13 cellular contexts compared by ENCODE assay signal in genomic region chr7:16921644-16922257, GRCh38. TPM values are rescaled to one million over a fixed set of nuclear protein-coding genes. Genes with fewer than 3 reads are reported as not detected.
A peak's percentile ranks its signal among the peaks of the same experiment; 100 is the strongest.
DNase-seq lines count a peak whose midpoint lies in the region; ATAC-seq and TF ChIP-seq lines count a peak whose summit lies in the region.
"Had no signal": no experiment of that assay in that cellular context is flagged by ENCODE, and none has a peak within 500 bp of the region (broad histone marks: within the 10 kb centered on the region; RNA-seq: fewer than 3 reads in every experiment).

No MANE protein-coding gene starts in this region.

- H3K27ac ChIP-seq in BLaER1: no peak overlapping the region
- peak overlapping the region; percentile 69 for H3K27ac ChIP-seq in epithelial cell of prostate
- no peak overlapping the region for H3K27ac ChIP-seq in SK-N-SH (ENCODE audit: low read depth in 2 of 2, low read length in 1 of 2)
- H3K27ac ChIP-seq in SJCRH30: no peak overlapping the region
- H3K27ac ChIP-seq: esophagus muscularis mucosa had no signal

- H2AFZ ChIP-seq in SK-N-SH (ENCODE audit: low read depth): no peak overlapping the region

- H3K4me1 ChIP-seq in BLaER1 (peaks cover 25% of the 10 kb centered on the region), mucosa of stomach (ENCODE audit: control insufficient read depth, insufficient read depth, low read length) (peaks cover 63% of the 10 kb centered on the region), SK-N-SH (ENCODE audit: control insufficient read depth in 1 of 2, insufficient read depth in 2 of 2, low read depth in 1 of 2, low read length in 1 of 2) (peaks cover 0 to 8% of the 10 kb centered on the region in 2 experiments; a peak in 1 of 4 replicates), SJCRH30 (no peaks in the 10 kb centered on the region)
- H3K4me1 ChIP-seq: breast epithelium, esophagus muscularis mucosa had no signal

- H3K4me3 ChIP-seq in BLaER1 (no peak overlapping the region), mucosa of stomach (ENCODE audit: low read length) (no peak overlapping the region), SK-N-SH (ENCODE audit: low read depth in 2 of 2, low read length in 1 of 2) (no peak overlapping the region), SJCRH30 (no peak overlapping the region)
- H3K4me3 ChIP-seq: breast epithelium, esophagus muscularis mucosa had no signal

- H3K79me2 ChIP-seq in SK-N-SH (ENCODE audit: insufficient read depth): no peaks in the 10 kb centered on the region

- POLR2A ChIA-PET in SK-N-SH (lab: Yijun Ruan, JAX) (no interaction called here), GM10248 (lab: Yijun Ruan, JAX) (no interaction called here)

- H3F3A ChIP-seq in SK-N-SH (replicated peaks; ENCODE audit: insufficient read depth): no peaks in the 10 kb centered on the region

- H3K9ac ChIP-seq in BLaER1 (no peak overlapping the region), mucosa of stomach (ENCODE audit: low read length) (peak overlapping the region; percentile 26), SK-N-SH (no peak overlapping the region)

- H3K9me3 ChIP-seq in BLaER1: peaks cover 5% of the 10 kb centered on the region; the same call in 1 of the 2 replicates
- no peaks in the 10 kb centered on the region for H3K9me3 ChIP-seq in mucosa of stomach (ENCODE audit: control insufficient read depth, low read length)
- H3K9me3 ChIP-seq in SK-N-SH: no peaks in the 10 kb centered on the region
- H3K9me3 ChIP-seq in SJCRH30 (replicated peaks): no peaks in the 10 kb centered on the region
- H3K9me3 ChIP-seq: breast epithelium, esophagus muscularis mucosa had no signal

- no peak for ATAC-seq in HG03025 (IDR thresholded peaks at IDR 0.05; ENCODE audit: low FRiP score, unreplicated experiment)
- ATAC-seq: stimulated activated effector memory CD8-positive, alpha-beta T cell treated with anti-CD3 and anti-CD28 coated beads, Interleukin-12 subunit alpha, Interleukin-12 subunit beta, amount 100 ng/mL, for 72 hours had no signal

- TF ChIP-seq CTCF in SK-N-SH (IDR thresholded peaks at IDR 0.05) (no peak), GM10248 (IDR thresholded peaks at IDR 0.05; ENCODE audit: control extremely low read depth, extremely low read depth, low read depth, missing control alignments) (no peak)

- H4K20me1 ChIP-seq in BLaER1: no peaks in the 10 kb centered on the region
- H4K20me1 ChIP-seq in SK-N-SH (ENCODE audit: insufficient read depth): no peaks in the 10 kb centered on the region

- no peaks in the 10 kb centered on the region for H3K36me3 ChIP-seq in BLaER1
- no peaks in the 10 kb centered on the region for H3K36me3 ChIP-seq in mucosa of stomach (ENCODE audit: control insufficient read depth, insufficient read depth, low read length)
- H3K36me3 ChIP-seq in SK-N-SH (replicated peaks in 1 of 2; ENCODE audit: control insufficient read depth in 1 of 2, insufficient read depth in 2 of 2, low read length in 1 of 2): no peaks in the 10 kb centered on the region
- H3K36me3 ChIP-seq in SJCRH30: no peaks in the 10 kb centered on the region
- H3K36me3 ChIP-seq: breast epithelium, esophagus muscularis mucosa had no signal

- 33% methylated on average over 3 of the region's 3 CpGs for WGBS in SK-N-SH (ENCODE audit: low lambda C conversion rate)

- no peak for DNase-seq in epithelial cell of prostate (ENCODE audit: low read depth, low spot score)
- no peak for DNase-seq in SK-N-SH
- DNase-seq in SJCRH30: no peak
- no peak for DNase-seq in GM10248 (ENCODE audit: extremely low spot score)
- DNase-seq: CD4-positive, alpha-beta T cell; SW 1271 had no signal

- peak overlapping the region; percentile 39 for H3K4me2 ChIP-seq in BLaER1
- H3K4me2 ChIP-seq in SK-N-SH: no peak overlapping the region

- no peaks in the 10 kb centered on the region for H3K27me3 ChIP-seq in BLaER1
- no peaks in the 10 kb centered on the region for H3K27me3 ChIP-seq in mucosa of stomach (ENCODE audit: control insufficient read depth, insufficient read depth, low read length)
- H3K27me3 ChIP-seq in SK-N-SH (ENCODE audit: insufficient read depth): no peaks in the 10 kb centered on the region
- H3K27me3 ChIP-seq in SJCRH30: no peaks in the 10 kb centered on the region
- H3K27me3 ChIP-seq: breast epithelium, esophagus muscularis mucosa had no signal

- TF ChIP-seq RAD21 in Ishikawa (IDR thresholded peaks at IDR 0.05; ENCODE audit: low read depth) (no peak), SK-N-SH (IDR thresholded peaks at IDR 0.05; ENCODE audit: low read length) (no peak)

- no peaks in the 10 kb centered on the region for H3K9me2 ChIP-seq in SK-N-SH

- TF ChIP-seq EP300 in Ishikawa (IDR thresholded peaks at IDR 0.05; ENCODE audit: borderline replicate concordance) (no peak), SK-N-SH (IDR thresholded peaks at IDR 0.05; ENCODE audit: borderline replicate concordance in 1 of 2, low read depth in 1 of 2, low read length in 1 of 2) (no peak)

- CTCF ChIA-PET in SK-N-SH (lab: Yijun Ruan, JAX): interaction anchor here (1.6 to 2.6 kb wide), 2 partner anchors 227 to 491 kb away, joined by 4 to 20 read pairs; no protein-coding TSS in a partner anchor
- CTCF ChIA-PET in GM10248 (lab: Yijun Ruan, JAX): interaction anchor here (2.7 kb wide), 1 partner anchor 30 kb away, joined by 12 read pairs; no protein-coding TSS in a partner anchor

TF ChIP-seq in Ishikawa, 13 proteins besides CTCF, POLR2A, EP300 and RAD21:
- TF ChIP-seq NFIC (IDR thresholded peaks at IDR 0.05): peak; percentile 58
- TF ChIP-seq TAF1 (IDR thresholded peaks at IDR 0.05; ENCODE audit: low read depth): no peak
- TF ChIP-seq FOXM1 (IDR thresholded peaks at IDR 0.05; ENCODE audit: borderline replicate concordance, low read depth): peak; percentile 46; the same call in 1 of the 2 replicates

TF ChIP-seq in SK-N-SH, 30 proteins besides CTCF, POLR2A, EP300 and RAD21:
- TF ChIP-seq TCF12 (IDR thresholded peaks at IDR 0.05): no peak
- TF ChIP-seq USF1 (IDR thresholded peaks at IDR 0.05; ENCODE audit: borderline replicate concordance, low read depth): no peak
- TF ChIP-seq NRF1 (IDR thresholded peaks at IDR 0.05; ENCODE audit: low read depth, low read length): no peak
- no peak for TF ChIP-seq ZBTB33 (IDR thresholded peaks at IDR 0.05; ENCODE audit: borderline replicate concordance, low read depth)
- TF ChIP-seq FOSL2 (IDR thresholded peaks at IDR 0.05; ENCODE audit: borderline replicate concordance, low read depth): no peak
- no peak for TF ChIP-seq GABPA (IDR thresholded peaks at IDR 0.05; ENCODE audit: low read depth)
- no peak for TF ChIP-seq MEF2A (IDR thresholded peaks at IDR 0.05; ENCODE audit: borderline replicate concordance, low read depth)
- no peak for TF ChIP-seq MAX (IDR thresholded peaks at IDR 0.05; ENCODE audit: low read depth)
- no peak for TF ChIP-seq GATA2 (CRISPR knock-in tag; IDR thresholded peaks at IDR 0.05)
- no peak for TF ChIP-seq JUND (IDR thresholded peaks at IDR 0.05)
- TF ChIP-seq RXRA (IDR thresholded peaks at IDR 0.05; ENCODE audit: borderline replicate concordance, low read depth): no peak
- TF ChIP-seq EZH2phosphoT487 (IDR thresholded peaks at IDR 0.05; ENCODE audit: borderline replicate concordance, low read depth): no peak

RNA-seq across cellular contexts. Expression of gene AGR3, which starts 40.0 kb away (rescaled TPM):
- not detected in 2 replicates for polyA plus RNA-seq in SK-N-SH (2012; rRNA removed)
- not detected in 2 replicates for polyA plus RNA-seq in SK-N-SH (2012; cell fraction: cytosol; rRNA removed)
- polyA plus RNA-seq in SK-N-SH (2012; cell fraction: nucleus; rRNA removed): not detected in 2 replicates
- total RNA-seq in SJCRH30 (2014; rRNA removed; shearing (Covaris generic)): not detected in 2 replicates
- total RNA-seq: CD4-positive, alpha-beta T cell had no signal
